ENCODE assay signal across 18 cellular contexts in the genomic region with DNA sequence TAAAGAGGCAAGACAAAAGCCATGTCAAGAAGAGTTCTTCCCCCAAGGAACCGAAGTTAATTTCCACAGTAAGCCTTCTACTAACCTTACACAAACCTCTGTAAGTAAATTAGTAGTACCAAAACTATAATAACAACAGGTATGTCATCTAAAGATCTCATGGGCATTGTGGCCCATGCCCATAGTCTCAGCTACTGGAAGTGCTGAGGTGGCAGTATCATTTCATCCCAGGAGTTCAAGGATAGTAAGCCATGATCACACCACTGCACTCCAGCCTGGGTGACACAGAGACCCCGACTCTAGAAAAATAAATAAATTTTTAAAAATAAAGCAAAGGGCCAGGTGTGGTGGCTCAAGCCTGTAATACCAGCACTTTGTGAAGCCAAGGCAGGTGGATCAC. TPM values are rescaled to one million over a fixed set of nuclear protein-coding genes. Genes with fewer than 3 reads are reported as not detected.
DNase-seq lines count a peak whose midpoint lies in the region; ATAC-seq and TF ChIP-seq lines count a peak whose summit lies in the region.
"Had no signal": no experiment of that assay in that cellular context is flagged by ENCODE, and none has a peak within 500 bp of the region (broad histone marks: within the 10 kb centered on the region; RNA-seq: fewer than 3 reads in every experiment).

No MANE protein-coding gene starts in this region.

- no peak overlapping the region for H2AK5ac ChIP-seq in IMR-90 (ENCODE audit: low read depth, low read length)

- no peaks in the 10 kb centered on the region for H3K27me3 ChIP-seq in IMR-90 (ENCODE audit: control insufficient read depth, insufficient read depth, low read length)
- H3K27me3 ChIP-seq: BE2C, BLaER1 had no signal

- ATAC-seq in IMR-90 (ENCODE audit: low read depth) = no peak
- ATAC-seq in T-helper 17 cell = no peak
- ATAC-seq in HG02870 (IDR thresholded peaks at IDR 0.05; ENCODE audit: unreplicated experiment) = no peak

- intact Hi-C loops in IMR-90 (cut with micrococcal nuclease) = no loop called here

- no peaks in the 10 kb centered on the region for H3K4me1 ChIP-seq in IMR-90 (ENCODE audit: control insufficient read depth, insufficient read depth, low read length)
- H3K4me1 ChIP-seq: BE2C had no signal

- H3K4me1 Mint-ChIP-seq in T-helper 17 cell = peaks cover 35% of the 10 kb centered on the region

- no TSS peak for BruUV-seq in IMR-90 (replicated peaks; lab: Mats Ljungman, UMichigan)

- no peaks in the 10 kb centered on the region for H4K20me1 ChIP-seq in IMR-90 (ENCODE audit: insufficient read depth, low read length)

- no peak overlapping the region for H2BK15ac ChIP-seq in IMR-90 (ENCODE audit: low read depth, low read length)

- in situ Hi-C loops in IMR-90 (cut with MboI; ENCODE audit: low sequenced_read_pairs) = no loop called here

- H3K9me3 ChIP-seq in IMR-90 (ENCODE audit: control insufficient read depth, insufficient read depth, low read length) (no peaks in the 10 kb centered on the region), T-helper 17 cell (ENCODE audit: control insufficient read depth, low read length, poor library complexity, severe bottlenecking) (no peaks in the 10 kb centered on the region)
- H3K9me3 ChIP-seq: BE2C, BLaER1 had no signal

- H3K4ac ChIP-seq in IMR-90 (ENCODE audit: low read depth, low read length) = no peak overlapping the region

- no peak overlapping the region for H3K27ac ChIP-seq in IMR-90 (ENCODE audit: insufficient read depth, low read length)
- H3K27ac ChIP-seq: BLaER1 had no signal

- no peak overlapping the region for H2AFZ ChIP-seq in IMR-90 (replicated peaks; ENCODE audit: low read length, poor library complexity)

- no peaks in the 10 kb centered on the region for H3K9me1 ChIP-seq in IMR-90 (ENCODE audit: insufficient read depth, low read length)

- H4K91ac ChIP-seq in IMR-90 (ENCODE audit: insufficient read depth, low read depth, low read length) = no peak overlapping the region

- WGBS in IMR-90 (ENCODE audit: extremely low coverage in 2 of 2, insufficient read length in 1 of 2), 2 experiments = no CpG with 5 or more reads among the region's 2 CpGs

- H3K27ac Mint-ChIP-seq in T-helper 17 cell = peak overlapping the region; percentile 57
- H3K27ac Mint-ChIP-seq: CD14-positive monocyte; CD4-positive, CD25-positive, alpha-beta regulatory T cell had no signal

- TF ChIP-seq POLR2A in IMR-90 (IDR thresholded peaks at IDR 0.05; ENCODE audit: low read depth, low read length) = no peak

- H4K5ac ChIP-seq in IMR-90 (ENCODE audit: low read depth, low read length) = no peak overlapping the region

- no peak overlapping the region for H3K14ac ChIP-seq in IMR-90 (replicated peaks; ENCODE audit: low read depth, low read length)

- H3K23ac ChIP-seq in IMR-90 (ENCODE audit: low read depth, low read length) = no peak overlapping the region

- TF ChIP-seq RAD21 in IMR-90 (IDR thresholded peaks at IDR 0.05; ENCODE audit: low read length) = no peak

- no peak overlapping the region for H2BK5ac ChIP-seq in IMR-90 (ENCODE audit: low read depth, low read length, poor library complexity, severe bottlenecking)

- H3K4me3 ChIP-seq in IMR-90 (ENCODE audit: insufficient read depth, low read depth, low read length) = no peak overlapping the region
- H3K4me3 ChIP-seq: BLaER1 had no signal

- dilution Hi-C loops in IMR-90 (cut with HindIII; ENCODE audit: low sequenced_read_pairs, unreplicated experiment) = no loop called here

- no peak overlapping the region for H3K4me2 ChIP-seq in IMR-90 (ENCODE audit: low read depth, low read length)
- H3K4me2 ChIP-seq: BLaER1 had no signal

- H3K27me3 Mint-ChIP-seq in T-helper 17 cell = no peaks in the 10 kb centered on the region
- H3K27me3 Mint-ChIP-seq: CD4-positive, alpha-beta memory T cell; CD4-positive, CD25-positive, alpha-beta regulatory T cell; CD8-positive, alpha-beta memory T cell had no signal

- H3K4me3 Mint-ChIP-seq in T-helper 17 cell = no peak overlapping the region
- H3K4me3 Mint-ChIP-seq: CD14-positive monocyte; CD4-positive, alpha-beta memory T cell; CD4-positive, CD25-positive, alpha-beta regulatory T cell; CD8-positive, alpha-beta memory T cell had no signal

- CTCF ChIA-PET in IMR-90 (lab: Yijun Ruan, JAX) = no interaction called here

- H2BK20ac ChIP-seq in IMR-90 (ENCODE audit: low read depth, low read length) = no peak overlapping the region

- no peak overlapping the region for H2AK9ac ChIP-seq in IMR-90 (replicated peaks; ENCODE audit: low read depth, low read length, poor library complexity)

- H4K8ac ChIP-seq in IMR-90 (ENCODE audit: low read depth in 2 of 2, low read length in 2 of 2) = no peak overlapping the region

- H3K56ac ChIP-seq in IMR-90 (ENCODE audit: extremely low read depth, insufficient read depth, low read length) = no peak overlapping the region

- peaks cover 8% of the 10 kb centered on the region for H3K36me3 Mint-ChIP-seq in T-helper 17 cell (ENCODE audit: low read depth)

- no peak for TF ChIP-seq CTCF in IMR-90 (conservative IDR thresholded peaks at IDR 0.05; ENCODE audit: low read depth, low read length)

- peaks cover 3 to 5% of the 10 kb centered on the region in 2 experiments; a peak in 1 of 4 replicates for H3K79me1 ChIP-seq in IMR-90 (ENCODE audit: low read depth in 1 of 2, low read length in 2 of 2)

- H3K18ac ChIP-seq in IMR-90 (ENCODE audit: low read depth, low read length) = no peak overlapping the region

- H2BK120ac ChIP-seq in IMR-90 (ENCODE audit: low read depth, low read length) = no peak overlapping the region

- peaks cover 15% of the 10 kb centered on the region for H3K36me3 ChIP-seq in IMR-90 (ENCODE audit: control insufficient read depth, insufficient read depth, low read length)

- POLR2A ChIA-PET in IMR-90 (lab: Charles Lee; ENCODE audit: unreplicated experiment) = no interaction called here

- H3K9ac ChIP-seq in IMR-90 (ENCODE audit: low read depth, low read length) = no peak overlapping the region
- H3K9ac ChIP-seq: BLaER1 had no signal

- DNase-seq in IMR-90 (no peak), T-helper 17 cell (no peak), dedifferentiated amniotic fluid mesenchymal stem cell (ENCODE audit: extremely low spot score) (peak; percentile 4), NCI-H345 treated with DMSO at 0.1 percent for 48 hours (lab: John Stamatoyannopoulos, UW; ENCODE audit: unreplicated experiment) (no peak), NCI-H1436 (lab: John Stamatoyannopoulos, UW) (no peak)
- DNase-seq: 8988T; ACHN; BE2C; C1 segment of cervical spinal cord; CD4-positive, alpha-beta memory T cell; CD4-positive, CD25-positive, alpha-beta regulatory T cell; CD8-positive, alpha-beta memory T cell; COR-L47; DMS79 treated with DMSO at 0.1 percent for 48 hours; GF-D8 had no signal

TF ChIP-seq in IMR-90, 13 proteins besides CTCF, POLR2A, EP300 and RAD21:
- peak; percentile 40 for TF ChIP-seq MAFK (IDR thresholded peaks at IDR 0.05; ENCODE audit: low read depth, low read length)
- no peak for TF ChIP-seq RFX5 (IDR thresholded peaks at IDR 0.05; ENCODE audit: low read depth, low read length)
TF ChIP-seq in IMR-90: peak in this region for 1.

RNA-seq across cellular contexts. Expression of gene MDN1, which starts 29.2 kb away (rescaled TPM):
- 26.7 and 29.7 TPM in 2 replicates for total RNA-seq in IMR-90 (2012; rRNA removed)
- polyA plus RNA-seq in IMR-90 (2012; rRNA removed) = 7.4 and 7.7 TPM in 2 replicates
- polyA plus RNA-seq in IMR-90 (2012; cell fraction: cytosol; rRNA removed) = 1.6 and 4.1 TPM in 2 replicates
- 4.6 and 23.1 TPM in 2 replicates for polyA plus RNA-seq in IMR-90 (2012; cell fraction: nucleus; rRNA removed; ENCODE audit: low replicate concordance)
- 10 to 100 TPM; 51.2 to 53.1 TPM for total RNA-seq in T-helper 17 cell

RNA-seq across cellular contexts. Expression of gene CASP8AP2, which starts 39.3 kb away (rescaled TPM):
- 11.1 and 19.2 TPM in 2 replicates for total RNA-seq in IMR-90 (2012; rRNA removed)
- polyA plus RNA-seq in IMR-90 (2012; rRNA removed) = 4.1 and 5.0 TPM in 2 replicates
- 0.32 and 0.50 TPM in 2 replicates for polyA plus RNA-seq in IMR-90 (2012; cell fraction: cytosol; rRNA removed)
- 1.4 and 8.3 TPM in 2 replicates for polyA plus RNA-seq in IMR-90 (2012; cell fraction: nucleus; rRNA removed; ENCODE audit: low replicate concordance)
- total RNA-seq in T-helper 17 cell = 10 to 100 TPM; 28.2 to 31.7 TPM
